ENCODE assay signal across 1 cellular context in the genomic region with DNA sequence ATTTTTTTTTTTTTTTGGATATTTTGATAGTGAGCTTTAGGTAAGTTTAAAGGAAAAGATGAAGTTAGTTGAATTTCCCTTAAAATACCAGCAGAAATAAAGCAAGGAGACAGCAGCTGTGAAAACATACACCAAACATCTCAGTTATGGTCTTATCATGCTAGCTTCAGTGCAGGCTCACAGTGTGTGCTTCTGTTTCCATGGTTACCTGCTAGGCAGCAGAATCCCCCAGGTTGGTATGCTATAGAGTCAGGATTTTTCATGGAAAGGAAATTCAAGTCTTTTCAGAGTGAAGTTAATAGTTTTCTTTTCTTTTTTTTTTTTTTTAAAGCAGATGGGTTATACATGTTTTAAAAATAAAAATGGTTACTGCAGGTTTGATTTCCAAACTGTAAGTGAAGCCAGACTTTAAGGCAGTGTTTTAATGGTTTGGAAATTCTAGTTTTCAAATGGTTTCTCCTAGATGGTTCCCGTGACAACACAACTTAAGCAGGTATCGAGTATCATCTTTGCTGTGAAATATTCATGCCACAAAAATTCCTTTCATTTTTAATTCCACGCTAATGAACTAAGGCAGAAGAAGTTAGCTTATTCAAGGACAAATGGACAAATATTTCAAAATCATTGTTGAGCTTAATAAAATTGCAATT.
TF ChIP-seq lines count a peak whose summit lies in the region.

No MANE protein-coding gene starts in this region.

TF ChIP-seq in A549, 52 proteins besides CTCF, POLR2A, EP300 and RAD21 (continued from another document):
- TF ChIP-seq, protein P1, sequence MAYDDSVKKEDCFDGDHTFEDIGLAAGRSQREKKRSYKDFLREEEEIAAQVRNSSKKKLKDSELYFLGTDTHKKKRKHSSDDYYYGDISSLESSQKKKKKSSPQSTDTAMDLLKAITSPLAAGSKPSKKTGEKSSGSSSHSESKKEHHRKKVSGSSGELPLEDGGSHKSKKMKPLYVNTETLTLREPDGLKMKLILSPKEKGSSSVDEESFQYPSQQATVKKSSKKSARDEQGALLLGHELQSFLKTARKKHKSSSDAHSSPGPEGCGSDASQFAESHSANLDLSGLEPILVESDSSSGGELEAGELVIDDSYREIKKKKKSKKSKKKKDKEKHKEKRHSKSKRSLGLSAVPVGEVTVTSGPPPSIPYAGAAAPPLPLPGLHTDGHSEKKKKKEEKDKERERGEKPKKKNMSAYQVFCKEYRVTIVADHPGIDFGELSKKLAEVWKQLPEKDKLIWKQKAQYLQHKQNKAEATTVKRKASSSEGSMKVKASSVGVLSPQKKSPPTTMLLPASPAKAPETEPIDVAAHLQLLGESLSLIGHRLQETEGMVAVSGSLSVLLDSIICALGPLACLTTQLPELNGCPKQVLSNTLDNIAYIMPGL (CRISPR knock-in tag; IDR thresholded peaks at IDR 0.05; ENCODE audit: borderline replicate concordance): no peak
- TF ChIP-seq HDAC2 (IDR thresholded peaks at IDR 0.05): no peak
TF ChIP-seq in A549: peak in this region for 0.
